Comparison of ENCODE assay signal across 16 cellular contexts in genomic region chrX:38215141-38215540, GRCh38. TPM values are rescaled to one million over a fixed set of nuclear protein-coding genes. Genes with fewer than 3 reads are reported as not detected.
DNase-seq lines count a peak whose midpoint lies in the region; ATAC-seq, FAIRE-seq and TF ChIP-seq lines count a peak whose summit lies in the region.
"Had no signal": no experiment of that assay in that cellular context is flagged by ENCODE, and none has a peak within 500 bp of the region (broad histone marks: within the 10 kb centered on the region; RNA-seq: fewer than 3 reads in every experiment).

No MANE protein-coding gene starts in this region.

- H3K36me3 ChIP-seq in ACC112 (ENCODE audit: insufficient read depth, low read length): no peaks in the 10 kb centered on the region
- H3K36me3 ChIP-seq in astrocyte (ENCODE audit: insufficient read depth, low read length): no peaks in the 10 kb centered on the region
- no peaks in the 10 kb centered on the region for H3K36me3 ChIP-seq in heart left ventricle
- H3K36me3 ChIP-seq in MG63: no peaks in the 10 kb centered on the region
- H3K36me3 ChIP-seq: colonic mucosa, esophagus squamous epithelium, WERI-Rb-1 had no signal

- peak overlapping the region; percentile 75 for H3K9ac ChIP-seq in astrocyte (ENCODE audit: low read length)
- H3K9ac ChIP-seq: parathyroid adenoma had no signal

- H3K9me3 Mint-ChIP-seq in astrocyte (ENCODE audit: unreplicated experiment): no peaks in the 10 kb centered on the region
- H3K9me3 Mint-ChIP-seq in activated CD4-positive, alpha-beta T cell treated with anti-CD3 and anti-CD28 coated beads, Interleukin-2, amount 10 ng/mL, durations not matched to agents 7 days and 5 days: no peaks in the 10 kb centered on the region
- H3K9me3 Mint-ChIP-seq: activated naive CD8-positive, alpha-beta T cell treated with anti-CD3 and anti-CD28 coated beads, Interleukin-2, amount 10 ng/mL, durations not matched to agents 7 days and 5 days had no signal

- no peaks in the 10 kb centered on the region for H3K27me3 ChIP-seq in ACC112 (ENCODE audit: insufficient read depth, low read length)
- no peaks in the 10 kb centered on the region for H3K27me3 ChIP-seq in astrocyte (ENCODE audit: insufficient read depth, low read length)
- peaks cover 0 to 35% (median 0%) of the 10 kb centered on the region in 9 donors for H3K27me3 ChIP-seq in heart left ventricle
- H3K27me3 ChIP-seq in MG63: no peaks in the 10 kb centered on the region
- H3K27me3 ChIP-seq: colonic mucosa had no signal

- CTCF ChIA-PET in activated CD4-positive, alpha-beta T cell treated with anti-CD3 and anti-CD28 coated beads, Interleukin-2, amount 10 ng/mL, durations not matched to agents 7 days and 5 days (lab: Charles Lee): no interaction called here

- H3K4me1 Mint-ChIP-seq in astrocyte (ENCODE audit: low read depth, unreplicated experiment): peaks cover 29% of the 10 kb centered on the region
- no peaks in the 10 kb centered on the region for H3K4me1 Mint-ChIP-seq in activated CD4-positive, alpha-beta T cell treated with anti-CD3 and anti-CD28 coated beads, Interleukin-2, amount 10 ng/mL, durations not matched to agents 7 days and 5 days
- H3K4me1 Mint-ChIP-seq: activated naive CD8-positive, alpha-beta T cell treated with anti-CD3 and anti-CD28 coated beads, Interleukin-2, amount 10 ng/mL, durations not matched to agents 7 days and 5 days had no signal

- no peaks in the 10 kb centered on the region for H3K27me3 Mint-ChIP-seq in astrocyte (ENCODE audit: low read depth, unreplicated experiment)
- H3K27me3 Mint-ChIP-seq in activated CD4-positive, alpha-beta T cell treated with anti-CD3 and anti-CD28 coated beads, Interleukin-2, amount 10 ng/mL, durations not matched to agents 7 days and 5 days: peaks cover 26% of the 10 kb centered on the region

- peaks cover 3% of the 10 kb centered on the region for H4K20me1 ChIP-seq in astrocyte (ENCODE audit: insufficient read depth, low read length)

- 56 to 74% (median 67%) methylated on average over 5 of the region's 5 CpGs for WGBS in heart left ventricle, 4 donors

- no peak for TF ChIP-seq CTCF in astrocyte (IDR thresholded peaks at IDR 0.05; ENCODE audit: insufficient read depth, low read depth, low read length)
- no peak for TF ChIP-seq CTCF in heart left ventricle (IDR thresholded peaks at IDR 0.05)

- no peak for TF ChIP-seq POLR2A in heart left ventricle (IDR thresholded peaks at IDR 0.05)

- no peak overlapping the region for H3K27ac Mint-ChIP-seq in astrocyte (ENCODE audit: unreplicated experiment)
- no peak overlapping the region for H3K27ac Mint-ChIP-seq in activated CD4-positive, alpha-beta T cell treated with anti-CD3 and anti-CD28 coated beads, Interleukin-2, amount 10 ng/mL, durations not matched to agents 7 days and 5 days
- H3K27ac Mint-ChIP-seq: activated naive CD8-positive, alpha-beta T cell treated with anti-CD3 and anti-CD28 coated beads, Interleukin-2, amount 10 ng/mL, durations not matched to agents 7 days and 5 days; mesothelial cell of epicardium had no signal

- POLR2A ChIA-PET in activated CD4-positive, alpha-beta T cell treated with anti-CD3 and anti-CD28 coated beads, Interleukin-2, amount 10 ng/mL, durations not matched to agents 7 days and 5 days (lab: Charles Lee): no interaction called here

- H3K9me3 ChIP-seq in astrocyte (ENCODE audit: insufficient read depth, low read depth, low read length) (no peaks in the 10 kb centered on the region), heart left ventricle (no peaks in the 10 kb centered on the region), MG63 (no peaks in the 10 kb centered on the region)
- H3K9me3 ChIP-seq: colonic mucosa, esophagus squamous epithelium had no signal

- H3K79me2 ChIP-seq in ACC112 (ENCODE audit: control insufficient read depth, insufficient read depth, low read length, unreplicated experiment): peaks cover 78% of the 10 kb centered on the region
- H3K79me2 ChIP-seq in astrocyte (ENCODE audit: insufficient read depth, low read length): peaks cover 71% of the 10 kb centered on the region
- H3K79me2 ChIP-seq: parathyroid adenoma had no signal

- H3K27ac ChIP-seq in ACC112 (ENCODE audit: low read depth, low read length): peak overlapping the region; percentile 93
- peak overlapping the region; percentile 95 for H3K27ac ChIP-seq in astrocyte (ENCODE audit: low read depth, low read length)
- H3K27ac ChIP-seq in heart left ventricle: peak overlapping the region in 2 of 12 donors; percentile 25 to 43
- H3K27ac ChIP-seq: colonic mucosa, esophagus squamous epithelium, parathyroid adenoma, WERI-Rb-1 had no signal

- H3K4me3 Mint-ChIP-seq in astrocyte (ENCODE audit: unreplicated experiment): no peak overlapping the region
- no peak overlapping the region for H3K4me3 Mint-ChIP-seq in activated CD4-positive, alpha-beta T cell treated with anti-CD3 and anti-CD28 coated beads, Interleukin-2, amount 10 ng/mL, durations not matched to agents 7 days and 5 days
- H3K4me3 Mint-ChIP-seq: activated naive CD8-positive, alpha-beta T cell treated with anti-CD3 and anti-CD28 coated beads, Interleukin-2, amount 10 ng/mL, durations not matched to agents 7 days and 5 days; mesothelial cell of epicardium had no signal

- no peaks in the 10 kb centered on the region for H3K36me3 Mint-ChIP-seq in astrocyte (ENCODE audit: low read depth, unreplicated experiment)
- no peaks in the 10 kb centered on the region for H3K36me3 Mint-ChIP-seq in activated CD4-positive, alpha-beta T cell treated with anti-CD3 and anti-CD28 coated beads, Interleukin-2, amount 10 ng/mL, durations not matched to agents 7 days and 5 days (ENCODE audit: low read depth)
- H3K36me3 Mint-ChIP-seq: activated naive CD8-positive, alpha-beta T cell treated with anti-CD3 and anti-CD28 coated beads, Interleukin-2, amount 10 ng/mL, durations not matched to agents 7 days and 5 days; mesothelial cell of epicardium had no signal

- H3K4me1 ChIP-seq in ACC112 (ENCODE audit: control insufficient read depth, insufficient read depth, low read length, unreplicated experiment) (peaks cover 52% of the 10 kb centered on the region), astrocyte (ENCODE audit: insufficient read depth, low read length) (peaks cover 37% of the 10 kb centered on the region), heart left ventricle (peaks cover 0 to 18% (median 2%) of the 10 kb centered on the region in 12 donors)
- H3K4me1 ChIP-seq: colonic mucosa, parathyroid adenoma had no signal

- H3K4me3 ChIP-seq in ACC112 (ENCODE audit: low read depth, low read length) (peak overlapping the region; percentile 5), astrocyte (ENCODE audit: insufficient read depth, low read depth, low read length) (peak overlapping the region; percentile 1), heart left ventricle (no peak overlapping the region), MG63 (no peak overlapping the region)
- H3K4me3 ChIP-seq: colonic mucosa, esophagus squamous epithelium had no signal

- FAIRE-seq in astrocyte (lab: Jason Lieb, UNC): peak; percentile 49
- FAIRE-seq: HTR-8/SVneo had no signal

- DNase-seq in HCEC 1CT (peak; percentile 79), astrocyte (ENCODE audit: low read depth) (peak; percentile 89), heart left ventricle (no peak), MG63 (no peak), UCSD-AML1 (lab: John Stamatoyannopoulos, UW; ENCODE audit: unreplicated experiment) (no peak), cortex of kidney (lab: John Stamatoyannopoulos, UW) (no peak)
- DNase-seq in activated CD4-positive, alpha-beta T cell treated with anti-CD3 and anti-CD28 coated beads, Interleukin-2, amount 10 ng/mL, durations not matched to agents 7 days and 5 days: no peak
- DNase-seq: activated naive CD8-positive, alpha-beta T cell treated with anti-CD3 and anti-CD28 coated beads, Interleukin-2, amount 10 ng/mL, durations not matched to agents 7 days and 5 days; colonic mucosa; esophagus squamous epithelium; NCI-H1048; WERI-Rb-1 had no signal

- intact Hi-C loops in heart left ventricle (cut with DNase I): no loop called here

- ATAC-seq in heart left ventricle: peak in 3 of 4 donors; percentile 41 to 66 (median 55)

- H3K4me2 ChIP-seq in astrocyte (ENCODE audit: low read length): peak overlapping the region; percentile 82

- no peak overlapping the region for H2AFZ ChIP-seq in ACC112 (ENCODE audit: low read length, unreplicated experiment)
- no peak overlapping the region for H2AFZ ChIP-seq in astrocyte (ENCODE audit: low read depth, low read length)
- H2AFZ ChIP-seq: parathyroid adenoma had no signal

RNA-seq across cellular contexts. Expression of gene SRPX, which starts 5.5 kb away (rescaled TPM):
- total RNA-seq in astrocyte (60.1 and 67.7 TPM in 2 replicates), heart left ventricle (10 to 100 TPM; 38.2 to 85.2 (median 53.8) TPM)
- 100 to 1,000 TPM in 1 of 2 donors, 10 to 100 TPM in 1; 45.0 to 137 TPM for polyA plus RNA-seq in heart left ventricle
- total RNA-seq in MG63 (2014; rRNA removed; shearing (Covaris generic); ENCODE audit: low replicate concordance): 1.1 and 6.2 TPM in 2 replicates
- total RNA-seq in activated CD4-positive, alpha-beta T cell treated with anti-CD3 and anti-CD28 coated beads, Interleukin-2, amount 10 ng/mL, durations not matched to agents 7 days and 5 days: under 1 TPM; 0.20 to 0.21 TPM

Comparison
In these comparisons a context has a peak if more than half of its experiments do, and no peak if none do; other contexts are left out.
1. H3K4me3 ChIP-seq: peak in ACC112 (single experiment) and astrocyte (single experiment); none in heart left ventricle (0 of 12) and MG63 (single experiment).
2. DNase-seq: peak in HCEC 1CT (single experiment) and astrocyte (single experiment); none in heart left ventricle (0 of 5), MG63 (single experiment), UCSD-AML1 (single experiment), activated CD4-positive, alpha-beta T cell treated with anti-CD3 and anti-CD28 coated beads, Interleukin-2, amount 10 ng/mL, durations not matched to agents 7 days and 5 days (single experiment) and cortex of kidney (single experiment).